In the genomic region with DNA sequence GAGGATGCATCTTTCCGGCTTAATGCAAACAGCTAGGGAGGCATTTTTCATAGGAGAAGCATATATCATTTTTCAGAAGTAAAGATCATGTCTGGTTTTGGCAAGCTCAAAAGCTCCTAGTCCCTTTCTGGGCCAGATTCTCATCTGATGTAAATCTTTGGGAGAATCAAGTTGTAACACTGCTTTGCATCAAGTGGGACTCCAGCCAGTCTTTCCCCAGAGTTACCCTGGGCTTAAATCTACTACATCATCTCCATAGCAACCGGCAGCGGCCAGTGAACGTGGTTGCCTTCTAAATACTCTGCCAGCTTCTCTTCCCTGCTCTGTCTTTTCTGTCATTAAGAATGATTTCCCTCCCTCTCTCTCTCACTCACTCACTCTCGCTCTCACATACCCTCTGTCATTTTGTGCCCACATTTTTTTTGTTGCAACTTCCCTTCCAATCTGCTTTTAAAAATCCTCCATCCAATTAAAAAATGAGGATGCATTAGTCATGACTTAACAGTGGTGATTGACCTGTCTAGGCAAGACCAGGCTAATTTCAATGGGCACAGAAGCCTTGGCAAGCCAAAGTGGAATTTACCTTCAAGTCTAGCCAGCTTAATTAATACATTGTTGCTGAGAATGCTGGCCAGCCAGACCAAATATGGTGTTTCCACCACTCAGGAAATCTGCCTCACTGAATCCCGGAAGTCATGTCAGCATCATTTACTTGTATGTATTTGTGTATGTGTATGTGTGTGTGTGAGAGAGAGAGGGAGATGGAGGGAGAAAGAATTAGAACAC, we compare ENCODE assay signal across 12 cellular contexts.
DNase-seq lines count a peak whose midpoint lies in the region; ATAC-seq, FAIRE-seq and TF ChIP-seq lines count a peak whose summit lies in the region.
"Had no signal": no experiment of that assay in that cellular context is flagged by ENCODE, and none has a peak within 500 bp of the region (broad histone marks: within the 10 kb centered on the region; RNA-seq: fewer than 3 reads in every experiment).

No MANE protein-coding gene starts in this region.

- intact Hi-C loops in CD8-positive, alpha-beta T cell (cut with DNase I, micrococcal nuclease), result no loop called here

- H3K4me1 Mint-ChIP-seq in astrocyte (ENCODE audit: low read depth, unreplicated experiment), result peaks cover 11% of the 10 kb centered on the region
- H3K4me1 Mint-ChIP-seq in CD8-positive, alpha-beta T cell (ENCODE audit: low read depth), result peaks cover under 1% of the 10 kb centered on the region

- H3K27ac Mint-ChIP-seq in astrocyte (ENCODE audit: unreplicated experiment), result no peak overlapping the region
- no peak overlapping the region for H3K27ac Mint-ChIP-seq in CD8-positive, alpha-beta T cell

- H3K9me3 Mint-ChIP-seq in astrocyte (ENCODE audit: unreplicated experiment), result peaks cover 13% of the 10 kb centered on the region
- no peaks in the 10 kb centered on the region for H3K9me3 Mint-ChIP-seq in CD8-positive, alpha-beta T cell

- DNase-seq in MG63, result peak; percentile 37
- peak; percentile 64 for DNase-seq in astrocyte (ENCODE audit: low read depth)
- DNase-seq in NCI-H187 treated with DMSO at 0.1 percent for 48 hours (lab: John Stamatoyannopoulos, UW), result no peak
- no peak for DNase-seq in activated CD4-positive, alpha-beta T cell treated with anti-CD3 and anti-CD28 coated beads for 48 hours
- no peak for DNase-seq in CD8-positive, alpha-beta T cell
- DNase-seq: central memory CD4-positive, alpha-beta T cell had no signal

- CTCF ChIA-PET in CD8-positive, alpha-beta T cell (lab: Charles Lee), result no interaction called here

- peak overlapping the region in 8 of 11 experiments; percentile 4 to 36 (median 9); a peak in 10 of 22 replicates for H3K4me2 ChIP-seq in BLaER1 treated with 17β-estradiol and CSF1 and Interleukin-3, amounts not matched to agents 10 nM and 100 nM
- peak overlapping the region; percentile 17 for H3K4me2 ChIP-seq in astrocyte (ENCODE audit: low read length)

- no peaks in the 10 kb centered on the region for H3K79me2 ChIP-seq in astrocyte (ENCODE audit: insufficient read depth, low read length)

- no peak overlapping the region for H3K4me3 ChIP-seq in BLaER1 treated with 17β-estradiol and CSF1 and Interleukin-3, amounts not matched to agents 10 nM and 100 nM
- no peak overlapping the region for H3K4me3 ChIP-seq in MG63
- H3K4me3 ChIP-seq in astrocyte (ENCODE audit: insufficient read depth, low read depth, low read length), result no peak overlapping the region
- no peak overlapping the region for H3K4me3 ChIP-seq in CD8-positive, alpha-beta T cell (ENCODE audit: low read depth, low read length)
- H3K4me3 ChIP-seq: K562 had no signal

- H3K9me3 ChIP-seq in BLaER1 treated with 17β-estradiol and CSF1 and Interleukin-3, amounts not matched to agents 10 nM and 100 nM (replicated peaks in 1 of 11), result peaks cover 0 to 7% (median 0%) of the 10 kb centered on the region in 11 experiments; a peak in 1 of 22 replicates
- H3K9me3 ChIP-seq in MG63 (no peaks in the 10 kb centered on the region), astrocyte (ENCODE audit: insufficient read depth, low read depth, low read length) (no peaks in the 10 kb centered on the region)
- H3K9me3 ChIP-seq in CD8-positive, alpha-beta T cell (ENCODE audit: low read length), result no peaks in the 10 kb centered on the region

- H4K20me1 ChIP-seq in BLaER1 treated with 17β-estradiol and CSF1 and Interleukin-3, amounts not matched to agents 10 nM and 100 nM, result peaks cover 0 to 7% (median 0%) of the 10 kb centered on the region in 11 experiments; a peak in 1 of 22 replicates
- no peaks in the 10 kb centered on the region for H4K20me1 ChIP-seq in astrocyte (ENCODE audit: insufficient read depth, low read length)

- peaks cover 9% of the 10 kb centered on the region for H3K36me3 Mint-ChIP-seq in astrocyte (ENCODE audit: low read depth, unreplicated experiment)
- no peaks in the 10 kb centered on the region for H3K36me3 Mint-ChIP-seq in CD8-positive, alpha-beta T cell

- no peak overlapping the region for H3K27ac ChIP-seq in BLaER1 treated with 17β-estradiol and CSF1 and Interleukin-3, amounts not matched to agents 10 nM and 100 nM
- no peak overlapping the region for H3K27ac ChIP-seq in astrocyte (ENCODE audit: low read depth, low read length)
- H3K27ac ChIP-seq in CD8-positive, alpha-beta T cell (ENCODE audit: low read depth, low read length), result no peak overlapping the region
- H3K27ac ChIP-seq: C4-2B had no signal

- TF ChIP-seq CTCF in astrocyte (IDR thresholded peaks at IDR 0.05; ENCODE audit: insufficient read depth, low read depth, low read length), result no peak
- TF ChIP-seq CTCF in CD8-positive, alpha-beta T cell (IDR thresholded peaks at IDR 0.05), result no peak

- H3K27me3 Mint-ChIP-seq in astrocyte (ENCODE audit: low read depth, unreplicated experiment), result peaks cover 8% of the 10 kb centered on the region
- peaks cover 17% of the 10 kb centered on the region for H3K27me3 Mint-ChIP-seq in CD8-positive, alpha-beta T cell (ENCODE audit: low read depth)

- H3K4me3 Mint-ChIP-seq in astrocyte (ENCODE audit: unreplicated experiment), result no peak overlapping the region
- H3K4me3 Mint-ChIP-seq in CD8-positive, alpha-beta T cell, result no peak overlapping the region

- no peaks in the 10 kb centered on the region for H3K27me3 ChIP-seq in BLaER1 treated with 17β-estradiol and CSF1 and Interleukin-3, amounts not matched to agents 10 nM and 100 nM
- H3K27me3 ChIP-seq in MG63, result no peaks in the 10 kb centered on the region
- H3K27me3 ChIP-seq in astrocyte (ENCODE audit: insufficient read depth, low read length), result no peaks in the 10 kb centered on the region
- H3K27me3 ChIP-seq in CD8-positive, alpha-beta T cell (ENCODE audit: insufficient read depth, low read length), result no peaks in the 10 kb centered on the region

- POLR2A ChIA-PET in CD8-positive, alpha-beta T cell (lab: Charles Lee), result no interaction called here

- H3K9ac ChIP-seq in BLaER1 treated with 17β-estradiol and CSF1 and Interleukin-3, amounts not matched to agents 10 nM and 100 nM, result no peak overlapping the region
- no peak overlapping the region for H3K9ac ChIP-seq in astrocyte (ENCODE audit: low read length)

- ATAC-seq in GM19467 (IDR thresholded peaks at IDR 0.05; ENCODE audit: unreplicated experiment), result no peak
- no peak for ATAC-seq in CD8-positive, alpha-beta T cell

- H2AFZ ChIP-seq in astrocyte (ENCODE audit: low read depth, low read length), result no peak overlapping the region

- peaks cover 0 to 57% (median 42%) of the 10 kb centered on the region in 10 experiments; a peak in 16 of 20 replicates for H3K4me1 ChIP-seq in BLaER1 treated with 17β-estradiol and CSF1 and Interleukin-3, amounts not matched to agents 10 nM and 100 nM
- H3K4me1 ChIP-seq in astrocyte (ENCODE audit: insufficient read depth, low read length), result peaks cover 11% of the 10 kb centered on the region
- no peaks in the 10 kb centered on the region for H3K4me1 ChIP-seq in CD8-positive, alpha-beta T cell (ENCODE audit: insufficient read depth, low read length)

- FAIRE-seq in astrocyte (lab: Jason Lieb, UNC) (no peak), islet of Langerhans (lab: Jason Lieb, UNC) (peak; percentile 98)
- FAIRE-seq: K562, TTC549 had no signal

- H3K36me3 ChIP-seq in BLaER1 treated with 17β-estradiol and CSF1 and Interleukin-3, amounts not matched to agents 10 nM and 100 nM, result peaks cover 0 to 15% (median 0%) of the 10 kb centered on the region in 11 experiments; a peak in 2 of 22 replicates
- H3K36me3 ChIP-seq in MG63, result no peaks in the 10 kb centered on the region
- no peaks in the 10 kb centered on the region for H3K36me3 ChIP-seq in astrocyte (ENCODE audit: insufficient read depth, low read length)
- no peaks in the 10 kb centered on the region for H3K36me3 ChIP-seq in CD8-positive, alpha-beta T cell (ENCODE audit: insufficient read depth, low read length)

Comparison
In these comparisons a context has a peak if more than half of its experiments do, and no peak if none do; other contexts are left out.
1. DNase-seq: peak in MG63 (single experiment) and astrocyte (single experiment); none in NCI-H187 treated with DMSO at 0.1 percent for 48 hours (single experiment), activated CD4-positive, alpha-beta T cell treated with anti-CD3 and anti-CD28 coated beads for 48 hours (single experiment) and CD8-positive, alpha-beta T cell (0 of 7).